1 cellular context compared by ENCODE assay signal in the genomic region with DNA sequence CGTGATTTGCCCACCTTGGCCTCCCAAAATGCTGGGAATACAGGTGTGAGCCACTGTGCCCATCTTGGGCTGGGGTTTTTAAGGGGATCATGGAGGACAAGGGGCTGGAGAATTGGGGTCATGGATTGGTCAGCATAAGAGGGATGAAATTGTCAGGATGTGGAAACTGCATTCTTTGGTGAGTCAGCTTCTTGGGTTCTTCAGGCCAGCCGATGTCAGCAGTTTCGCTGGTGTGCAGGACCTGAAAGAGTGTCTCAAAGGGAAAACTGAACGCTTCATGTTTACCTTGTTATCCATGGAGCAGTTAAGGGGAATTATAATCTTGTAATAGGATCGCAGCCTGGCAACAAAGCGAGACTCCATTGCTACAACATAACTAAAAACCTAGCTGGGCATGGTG.
TF ChIP-seq lines count a peak whose summit lies in the region.

No MANE protein-coding gene starts in this region.

TF ChIP-seq in HepG2, 621 proteins besides CTCF, POLR2A, EP300 and RAD21:
- TF ChIP-seq HES4 (CRISPR knock-in tag; IDR thresholded peaks at IDR 0.05; ENCODE audit: borderline replicate concordance) (no peak), MAFK (conservative IDR thresholded peaks at IDR 0.05 in 1 of 2, IDR thresholded peaks at IDR 0.05 in 1 of 2; ENCODE audit: low read length in 2 of 2) (peak; percentile 2 to 64; a peak in 2 of 4 replicates)
